In genomic region chr3:111810909-111811308, GRCh38 we compare ENCODE assay signal across 13 cellular contexts. TPM values are rescaled to one million over a fixed set of nuclear protein-coding genes. Genes with fewer than 3 reads are reported as not detected.
DNase-seq lines count a peak whose midpoint lies in the region; ATAC-seq and TF ChIP-seq lines count a peak whose summit lies in the region.
"Had no signal": no experiment of that assay in that cellular context is flagged by ENCODE, and none has a peak within 500 bp of the region (broad histone marks: within the 10 kb centered on the region; RNA-seq: fewer than 3 reads in every experiment).

No MANE protein-coding gene starts in this region.

- no peak for ATAC-seq in HG03571 (IDR thresholded peaks at IDR 0.05; ENCODE audit: unreplicated experiment)
- ATAC-seq in WTC11 = no peak
- ATAC-seq: Panc1 had no signal

- CTCF ChIA-PET in WTC11 (lab: Charles Lee) = interaction anchor here (1.0 kb wide), 1 partner anchor 95 kb away, joined by 3 read pairs; no protein-coding TSS in a partner anchor

- intact Hi-C loops in posterior cingulate gyrus (cut with DNase I) = no loop called here

- POLR2A ChIA-PET in WTC11 (lab: Charles Lee) = no interaction called here

- peaks cover 12% of the 10 kb centered on the region for H3K36me3 Mint-ChIP-seq in WTC11
- H3K36me3 Mint-ChIP-seq: CD14-positive monocyte, type B pancreatic cell had no signal

- no peak overlapping the region for H3K4me3 Mint-ChIP-seq in WTC11
- H3K4me3 Mint-ChIP-seq: CD14-positive monocyte, type B pancreatic cell had no signal

- H3K27ac Mint-ChIP-seq in WTC11 = no peak overlapping the region
- H3K27ac Mint-ChIP-seq: CD14-positive monocyte had no signal

- TF ChIP-seq CTCF in AG10803 (conservative IDR thresholded peaks at IDR 0.05; ENCODE audit: low read length) = no peak
- no peak for TF ChIP-seq CTCF in epithelial cell of esophagus (IDR thresholded peaks at IDR 0.05; ENCODE audit: insufficient read depth, low read depth, low read length, missing control alignments)
- no peak for TF ChIP-seq CTCF in WTC11 (IDR thresholded peaks at IDR 0.05)

- no peaks in the 10 kb centered on the region; the same call in 1 of the 2 replicates for H3K27me3 Mint-ChIP-seq in WTC11 (ENCODE audit: low read depth)
- H3K27me3 Mint-ChIP-seq: type B pancreatic cell had no signal

- DNase-seq in AG10803 (ENCODE audit: low read depth) (peak; percentile 79), NCI-H82 (lab: John Stamatoyannopoulos, UW) (peak; percentile 86), epithelial cell of esophagus (ENCODE audit: low read depth) (peak; percentile 92), non-pigmented ciliary epithelial cell (ENCODE audit: low read depth) (peak; percentile 61), posterior cingulate gyrus (no peak), WTC11 (ENCODE audit: low spot score) (no peak), NCI-H1436 (lab: John Stamatoyannopoulos, UW) (no peak)
- DNase-seq: anterior cingulate cortex had no signal

- peaks cover 21% of the 10 kb centered on the region for H3K9me3 Mint-ChIP-seq in WTC11

- H3K4me1 Mint-ChIP-seq in WTC11 = no peaks in the 10 kb centered on the region
- H3K4me1 Mint-ChIP-seq: CD14-positive monocyte had no signal

- H3K4me3 ChIP-seq in AG10803 (ENCODE audit: low read length) = no peak overlapping the region
- H3K4me3 ChIP-seq in epithelial cell of esophagus (ENCODE audit: low read length) = no peak overlapping the region
- H3K4me3 ChIP-seq: skin epidermis had no signal

TF ChIP-seq in WTC11, 78 proteins besides CTCF, POLR2A, EP300 and RAD21:
- TF ChIP-seq CREB1 (CRISPR knock-in tag; IDR thresholded peaks at IDR 0.05) (no peak), FOXJ3 (CRISPR knock-in tag; IDR thresholded peaks at IDR 0.05; ENCODE audit: borderline replicate concordance) (no peak), CDX4 (CRISPR knock-in tag; IDR thresholded peaks at IDR 0.05; ENCODE audit: borderline replicate concordance) (no peak), SMAD4 (CRISPR knock-in tag; IDR thresholded peaks at IDR 0.05) (no peak), EMX1 (CRISPR knock-in tag; IDR thresholded peaks at IDR 0.05) (no peak), TEAD4 (CRISPR knock-in tag; IDR thresholded peaks at IDR 0.05) (no peak), MLX (CRISPR knock-in tag; IDR thresholded peaks at IDR 0.05) (no peak), ESRRA (CRISPR knock-in tag; IDR thresholded peaks at IDR 0.05; ENCODE audit: borderline replicate concordance) (no peak), OVOL2 (CRISPR knock-in tag; IDR thresholded peaks at IDR 0.05; ENCODE audit: borderline replicate concordance) (no peak), ZNF423 (CRISPR knock-in tag; IDR thresholded peaks at IDR 0.05) (no peak), AR (CRISPR knock-in tag; IDR thresholded peaks at IDR 0.05) (no peak), STAT6 (CRISPR knock-in tag; conservative IDR thresholded peaks at IDR 0.05; ENCODE audit: low read depth) (no peak), ZNF416 (CRISPR knock-in tag; IDR thresholded peaks at IDR 0.05) (no peak), TCF7 (CRISPR knock-in tag; IDR thresholded peaks at IDR 0.05; ENCODE audit: low read depth) (no peak), NFE2L1 (CRISPR knock-in tag; IDR thresholded peaks at IDR 0.05) (no peak), MXD4 (CRISPR knock-in tag; IDR thresholded peaks at IDR 0.05; ENCODE audit: borderline replicate concordance) (no peak)

RNA-seq across cellular contexts. Expression of gene PHLDB2, which starts 48.2 kb away (rescaled TPM):
- total RNA-seq in WTC11 (2021) = 23.5 to 40.3 TPM (median 24.9 TPM) in 3 replicates

Comparison
In these comparisons a context has a peak if more than half of its experiments do, and no peak if none do; other contexts are left out.
1. DNase-seq: peak in AG10803 (single experiment), NCI-H82 (single experiment), epithelial cell of esophagus (single experiment) and non-pigmented ciliary epithelial cell (single experiment); none in posterior cingulate gyrus (0 of 10), WTC11 (single experiment) and NCI-H1436 (single experiment).